Comparison of ENCODE assay signal across 21 cellular contexts in genomic region chr4:8379771-8380170, GRCh38.
"Had no signal": no experiment of that assay in that cellular context is flagged by ENCODE, and none has a peak within 500 bp of the region (broad histone marks: within the 10 kb centered on the region; RNA-seq: fewer than 3 reads in every experiment).

No MANE protein-coding gene starts in this region.

- H3K4me3 Mint-ChIP-seq: immature natural killer cell; naive thymus-derived CD4-positive, alpha-beta T cell; neural crest cell; stimulated activated naive B cell treated with anti-CD40 and anti-IgM and Interleukin-4, amounts not matched to agents 10 μg/mL and 1 μg/mL and 100 μg/mL, for 72 hours; stimulated activated naive CD8-positive, alpha-beta T cell treated with anti-CD3 and anti-CD28 coated beads, Interleukin-15, amount 100 ng/mL, for 72 hours had no signal

- H3K36me3 ChIP-seq: colonic mucosa, gastrocnemius medialis, ovary, upper lobe of right lung had no signal

- H3K27ac Mint-ChIP-seq: immature natural killer cell; naive thymus-derived CD4-positive, alpha-beta T cell; progenitor cell of endocrine pancreas; stimulated activated naive B cell treated with anti-CD40 and anti-IgM and Interleukin-4, amounts not matched to agents 10 μg/mL and 1 μg/mL and 100 μg/mL, for 72 hours; stimulated activated naive CD8-positive, alpha-beta T cell treated with anti-CD3 and anti-CD28 coated beads, Interleukin-15, amount 100 ng/mL, for 72 hours had no signal

- H3K9me3 ChIP-seq: colonic mucosa, gastrocnemius medialis, ovary, testis, tibial nerve, upper lobe of right lung, vagina had no signal

- H3K9me3 Mint-ChIP-seq: immature natural killer cell; neural crest cell; stimulated activated naive B cell treated with anti-CD40 and anti-IgM and Interleukin-4, amounts not matched to agents 10 μg/mL and 1 μg/mL and 100 μg/mL, for 72 hours; stimulated activated naive CD8-positive, alpha-beta T cell treated with anti-CD3 and anti-CD28 coated beads, Interleukin-15, amount 100 ng/mL, for 72 hours had no signal

- H3K4me1 ChIP-seq: colonic mucosa, upper lobe of right lung, vagina had no signal

- H3K4me3 ChIP-seq: colonic mucosa, gastrocnemius medialis, ovary, skin epidermis, testis, tibial nerve, upper lobe of right lung, vagina had no signal

- H3K27ac ChIP-seq: colonic mucosa, ovary, skin epidermis, testis, tibial nerve, upper lobe of right lung, vagina had no signal

- DNase-seq: colonic mucosa; dermis blood vessel endothelial cell; gastrocnemius medialis; immature natural killer cell; left colon; mammary epithelial cell; naive thymus-derived CD4-positive, alpha-beta T cell; stimulated activated CD4-positive, alpha-beta T cell treated with anti-CD3 and anti-CD28 coated beads, Interleukin-2, amount 100 ng/mL, for 24 hours; stimulated activated CD4-positive, alpha-beta T cell treated with anti-CD3 and anti-CD28 coated beads, Interleukin-4, amount 100 ng/mL, for 4 hours; stimulated activated naive B cell treated with anti-CD40 and anti-IgM and Interleukin-4, amounts not matched to agents 10 μg/mL and 1 μg/mL and 100 μg/mL, for 72 hours; stimulated activated naive CD8-positive, alpha-beta T cell treated with anti-CD3 and anti-CD28 coated beads, Interleukin-15, amount 100 ng/mL, for 72 hours; testis had no signal

- H3K4me1 Mint-ChIP-seq: immature natural killer cell; naive thymus-derived CD4-positive, alpha-beta T cell; neural crest cell; stimulated activated naive B cell treated with anti-CD40 and anti-IgM and Interleukin-4, amounts not matched to agents 10 μg/mL and 1 μg/mL and 100 μg/mL, for 72 hours; stimulated activated naive CD8-positive, alpha-beta T cell treated with anti-CD3 and anti-CD28 coated beads, Interleukin-15, amount 100 ng/mL, for 72 hours had no signal

- ATAC-seq: esophagus mucosa; left colon; naive thymus-derived CD4-positive, alpha-beta T cell; sciatic nerve; stimulated activated naive B cell treated with anti-CD40 and anti-IgM and Interleukin-4, amounts not matched to agents 10 μg/mL and 1 μg/mL and 100 μg/mL, for 72 hours; stimulated activated naive CD8-positive, alpha-beta T cell treated with anti-CD3 and anti-CD28 coated beads, Interleukin-15, amount 100 ng/mL, for 72 hours; upper lobe of right lung had no signal

- H3K27me3 Mint-ChIP-seq: naive thymus-derived CD4-positive, alpha-beta T cell; progenitor cell of endocrine pancreas; stimulated activated naive B cell treated with anti-CD40 and anti-IgM and Interleukin-4, amounts not matched to agents 10 μg/mL and 1 μg/mL and 100 μg/mL, for 72 hours; stimulated activated naive CD8-positive, alpha-beta T cell treated with anti-CD3 and anti-CD28 coated beads, Interleukin-15, amount 100 ng/mL, for 72 hours had no signal

- H3K27me3 ChIP-seq: colonic mucosa, gastrocnemius medialis, ovary, testis, tibial nerve, upper lobe of right lung, vagina had no signal
